Comparison of ENCODE assay signal across 21 cellular contexts in genomic region chr4:186451982-186452381, GRCh38.
DNase-seq lines count a peak whose midpoint lies in the region; ATAC-seq and TF ChIP-seq lines count a peak whose summit lies in the region.
"Had no signal": no experiment of that assay in that cellular context is flagged by ENCODE, and none has a peak within 500 bp of the region (broad histone marks: within the 10 kb centered on the region; RNA-seq: fewer than 3 reads in every experiment).

No MANE protein-coding gene starts in this region.

- no peak overlapping the region for H3K9ac ChIP-seq in endodermal cell (ENCODE audit: extremely low read depth, low read length, poor library complexity, severe bottlenecking)
- H3K9ac ChIP-seq: BLaER1 treated with 17β-estradiol and CSF1 and Interleukin-3, amounts not matched to agents 10 nM and 100 nM; GM23248 had no signal

- no peaks in the 10 kb centered on the region for H3K36me3 Mint-ChIP-seq in activated CD4-positive, alpha-beta T cell treated with anti-CD3 and anti-CD28 coated beads, Interleukin-2, amount 10 ng/mL, durations not matched to agents 24 days and 14 days (ENCODE audit: low read depth)
- H3K36me3 Mint-ChIP-seq in endodermal cell (ENCODE audit: low read depth) (peaks cover 3% of the 10 kb centered on the region), HFFc6 (ENCODE audit: low read depth) (peaks cover 10% of the 10 kb centered on the region)
- H3K36me3 Mint-ChIP-seq: CD14-positive monocyte; CD8-positive, alpha-beta memory T cell had no signal

- H3K9me3 Mint-ChIP-seq in activated CD4-positive, alpha-beta T cell treated with anti-CD3 and anti-CD28 coated beads, Interleukin-2, amount 10 ng/mL, durations not matched to agents 24 days and 14 days: peaks cover 18% of the 10 kb centered on the region
- H3K9me3 Mint-ChIP-seq in endodermal cell: peaks cover 40% of the 10 kb centered on the region
- peaks cover 29% of the 10 kb centered on the region for H3K9me3 Mint-ChIP-seq in HFFc6

- no peak overlapping the region for H3K27ac Mint-ChIP-seq in activated CD4-positive, alpha-beta T cell treated with anti-CD3 and anti-CD28 coated beads, Interleukin-2, amount 10 ng/mL, durations not matched to agents 24 days and 14 days
- H3K27ac Mint-ChIP-seq in endodermal cell (no peak overlapping the region), HFFc6 (no peak overlapping the region)
- H3K27ac Mint-ChIP-seq: CD14-positive monocyte; CD4-positive, alpha-beta T cell; CD8-positive, alpha-beta memory T cell had no signal

- ATAC-seq in GM18519 (IDR thresholded peaks at IDR 0.05; ENCODE audit: low FRiP score, unreplicated experiment) (no peak), HG03469 (IDR thresholded peaks at IDR 0.05; ENCODE audit: unreplicated experiment) (no peak)

- TF ChIP-seq CTCF in HEK293 (tag by site-specific recombination; IDR thresholded peaks at IDR 0.05): no peak
- no peak for TF ChIP-seq CTCF in endodermal cell (conservative IDR thresholded peaks at IDR 0.05)
- TF ChIP-seq CTCF in HFFc6 (IDR thresholded peaks at IDR 0.05): no peak

- intact Hi-C loops in activated CD4-positive, alpha-beta T cell treated with anti-CD3 and anti-CD28 coated beads, Interleukin-2, amount 10 ng/mL, durations not matched to agents 24 days and 14 days (cut with micrococcal nuclease): no loop called here

- H3K4me3 Mint-ChIP-seq in activated CD4-positive, alpha-beta T cell treated with anti-CD3 and anti-CD28 coated beads, Interleukin-2, amount 10 ng/mL, durations not matched to agents 24 days and 14 days: no peak overlapping the region
- no peak overlapping the region for H3K4me3 Mint-ChIP-seq in endodermal cell
- H3K4me3 Mint-ChIP-seq in HFFc6: no peak overlapping the region
- H3K4me3 Mint-ChIP-seq: CD14-positive monocyte; CD4-positive, alpha-beta T cell; CD8-positive, alpha-beta memory T cell had no signal

- peak; percentile 10 for DNase-seq in activated CD4-positive, alpha-beta T cell treated with anti-CD3 and anti-CD28 coated beads, Interleukin-2, amount 10 ng/mL, durations not matched to agents 24 days and 14 days
- no peak for DNase-seq in activated CD4-positive, alpha-beta T cell treated with anti-CD3 and anti-CD28 coated beads for 48 hours
- DNase-seq in endodermal cell: no peak
- no peak for DNase-seq in HFFc6
- DNase-seq: ACHN; AML-193; BE2C; CD4-positive, alpha-beta T cell; CD8-positive, alpha-beta memory T cell; DMS 273 treated with DMSO at 0.1 percent for 48 hours; DMS79 treated with DMSO at 0.1 percent for 48 hours; GF-D8; GM23248; H7; HCEC 1CT had no signal

- no peaks in the 10 kb centered on the region for H3K4me1 Mint-ChIP-seq in activated CD4-positive, alpha-beta T cell treated with anti-CD3 and anti-CD28 coated beads, Interleukin-2, amount 10 ng/mL, durations not matched to agents 24 days and 14 days
- H3K4me1 Mint-ChIP-seq in endodermal cell: no peaks in the 10 kb centered on the region
- H3K4me1 Mint-ChIP-seq in HFFc6 (ENCODE audit: low read depth): no peaks in the 10 kb centered on the region
- H3K4me1 Mint-ChIP-seq: CD14-positive monocyte; CD8-positive, alpha-beta memory T cell had no signal

- H3K36me3 ChIP-seq in HEK293 (ENCODE audit: control insufficient read depth in 2 of 2, insufficient read depth in 1 of 2, low read length in 2 of 2) (no peaks in the 10 kb centered on the region), endodermal cell (ENCODE audit: control insufficient read depth, insufficient read depth, low read length) (no peaks in the 10 kb centered on the region)
- H3K36me3 ChIP-seq: BE2C had no signal

- H3K27me3 Mint-ChIP-seq in activated CD4-positive, alpha-beta T cell treated with anti-CD3 and anti-CD28 coated beads, Interleukin-2, amount 10 ng/mL, durations not matched to agents 24 days and 14 days: no peaks in the 10 kb centered on the region
- H3K27me3 Mint-ChIP-seq in endodermal cell (ENCODE audit: insufficient read depth): no peaks in the 10 kb centered on the region
- no peaks in the 10 kb centered on the region; the same call in none of the 2 replicates for H3K27me3 Mint-ChIP-seq in HFFc6 (ENCODE audit: insufficient read depth)
- H3K27me3 Mint-ChIP-seq: CD4-positive, alpha-beta T cell had no signal

- H3K9me3 ChIP-seq in HEK293 (ENCODE audit: control insufficient read depth, insufficient read depth, low read depth, low read length) (no peaks in the 10 kb centered on the region), endodermal cell (ENCODE audit: control insufficient read depth, low read length) (peaks cover 28% of the 10 kb centered on the region)

- no peak overlapping the region for H3K27ac ChIP-seq in HEK293 (ENCODE audit: extremely low read depth, low read depth, low read length)
- H3K27ac ChIP-seq in endodermal cell (ENCODE audit: low read depth, low read length): no peak overlapping the region
- H3K27ac ChIP-seq: 22Rv1; BLaER1 treated with 17β-estradiol and CSF1 and Interleukin-3, amounts not matched to agents 10 nM and 100 nM; GM23248 had no signal

- CTCF ChIA-PET in HEK293 (lab: Yijun Ruan, JAX): no interaction called here

- H3K4me3 ChIP-seq in HEK293 (ENCODE audit: low read depth, low read length): no peak overlapping the region
- peak overlapping the region; percentile 7 for H3K4me3 ChIP-seq in endodermal cell (ENCODE audit: low read length)
- H3K4me3 ChIP-seq: BLaER1 treated with 17β-estradiol and CSF1 and Interleukin-3, amounts not matched to agents 10 nM and 100 nM; GM23248 had no signal

- no peaks in the 10 kb centered on the region for H3K4me1 ChIP-seq in HEK293 (ENCODE audit: control insufficient read depth, insufficient read depth, low read length)
- no peaks in the 10 kb centered on the region for H3K4me1 ChIP-seq in endodermal cell (ENCODE audit: control insufficient read depth, insufficient read depth, low read length)
- H3K4me1 ChIP-seq: BE2C; BLaER1 treated with 17β-estradiol and CSF1 and Interleukin-3, amounts not matched to agents 10 nM and 100 nM had no signal

- POLR2A ChIA-PET in HEK293 (lab: Yijun Ruan, JAX): no interaction called here

- 86 to 95% methylated on average over 1 to 2 of the region's 2 CpGs for WGBS in endodermal cell (ENCODE audit: insufficient coverage in 1 of 2, insufficient read length in 1 of 2), 2 experiments

- no peaks in the 10 kb centered on the region for H3K27me3 ChIP-seq in endodermal cell (ENCODE audit: control insufficient read depth, insufficient read depth, low read length, poor library complexity, severe bottlenecking)
- H3K27me3 ChIP-seq: BE2C; BLaER1 treated with 17β-estradiol and CSF1 and Interleukin-3, amounts not matched to agents 10 nM and 100 nM had no signal

TF ChIP-seq in HEK293, 187 proteins besides CTCF, POLR2A, EP300 and RAD21:
- no peak for TF ChIP-seq ZSCAN16 (tag by site-specific recombination; IDR thresholded peaks at IDR 0.05)
- peak; percentile 63; the same call in 1 of the 2 replicates for TF ChIP-seq ZNF140 (tag by site-specific recombination; IDR thresholded peaks at IDR 0.05)
- TF ChIP-seq TRIM28 (IDR thresholded peaks at IDR 0.05; ENCODE audit: borderline replicate concordance, low read length): peak; percentile 97; the same call in 1 of the 2 replicates
- peak; percentile 97 for TF ChIP-seq SETDB1 (IDR thresholded peaks at IDR 0.05; ENCODE audit: insufficient read length, low read length)
- no peak for TF ChIP-seq ZNF621 (tag by site-specific recombination; IDR thresholded peaks at IDR 0.05)
TF ChIP-seq in HEK293: peak in this region for 3.
